Comparison of ENCODE assay signal across 14 cellular contexts in genomic region chr17:71970312-71970711, GRCh38.
DNase-seq lines count a peak whose midpoint lies in the region; ATAC-seq, FAIRE-seq and TF ChIP-seq lines count a peak whose summit lies in the region.
"Had no signal": no experiment of that assay in that cellular context is flagged by ENCODE, and none has a peak within 500 bp of the region (broad histone marks: within the 10 kb centered on the region; RNA-seq: fewer than 3 reads in every experiment).

No MANE protein-coding gene starts in this region.

- ATAC-seq in HG03095 (IDR thresholded peaks at IDR 0.05; ENCODE audit: unreplicated experiment) = peak; percentile 75
- ATAC-seq in GM12878 = peak; percentile 64
- no peak for ATAC-seq in GM18858 (IDR thresholded peaks at IDR 0.05; ENCODE audit: unreplicated experiment)

- H3K36me3 ChIP-seq in GM12878 (ENCODE audit: control insufficient read depth in 2 of 2, insufficient read depth in 2 of 2, low read length in 1 of 2) (no peaks in the 10 kb centered on the region), small intestine (ENCODE audit: control insufficient read depth in 2 of 2, insufficient read depth in 2 of 2, low read length in 2 of 2) (no peaks in the 10 kb centered on the region)

- WGBS in GM12878 (ENCODE audit: insufficient coverage, insufficient replicate concordance, low lambda C conversion rate, missing lambda C conversion rate) = 0% methylated on average over 1 of the region's 1 CpG
- WGBS in small intestine, 3 donors = 78 to 86% (median 86%) methylated on average over 1 of the region's 1 CpG

- intact Hi-C loops in GM12878 (cut with micrococcal nuclease; ENCODE audit: unreplicated experiment) = no loop called here

- no peak overlapping the region for H2AFZ ChIP-seq in GM12878 (ENCODE audit: control insufficient read depth, low read depth, low read length)

- TF ChIP-seq POLR2A in GM12878 (IDR thresholded peaks at IDR 0.05; ENCODE audit: low read depth, low read length) = no peak

- H3K4me3 ChIP-seq in GM12878 (no peak overlapping the region), small intestine (ENCODE audit: low read depth in 1 of 2, low read length in 2 of 2) (no peak overlapping the region)

- H3K9ac ChIP-seq in GM12878 (ENCODE audit: control insufficient read depth, insufficient read depth, low read length) = no peak overlapping the region

- H3K27me3 ChIP-seq in GM12878 (replicated peaks in 1 of 2; ENCODE audit: control insufficient read depth in 2 of 2, insufficient read depth in 2 of 2, low read length in 1 of 2) (no peaks in the 10 kb centered on the region), small intestine (ENCODE audit: control insufficient read depth in 2 of 2, insufficient read depth in 2 of 2, low read length in 2 of 2) (no peaks in the 10 kb centered on the region)

- CTCF ChIA-PET in GM12878 (lab: Yijun Ruan, JAX) = no interaction called here

- in situ Hi-C loops in GM12878 (cut with MboI) = no loop called here

- TF ChIP-seq RAD21 in GM12878 (IDR thresholded peaks at IDR 0.05; ENCODE audit: insufficient read depth, low read depth, low read length) = no peak

- no peaks in the 10 kb centered on the region for H4K20me1 ChIP-seq in GM12878 (ENCODE audit: control insufficient read depth, insufficient read depth)

- BruUV-seq in GM12878 (replicated peaks; lab: Mats Ljungman, UMichigan) = no TSS peak

- DNase-seq in DMS153 (lab: John Stamatoyannopoulos, UW) = peak; percentile 52
- no peak for DNase-seq in DMS153 treated with DMSO at 0.1 percent for 48 hours (lab: John Stamatoyannopoulos, UW; ENCODE audit: unreplicated experiment)
- DNase-seq in GM12878 (ENCODE audit: low read depth, low spot score) = no peak
- DNase-seq in renal cortical epithelial cell (ENCODE audit: low read depth) = peak; percentile 77
- DNase-seq in small intestine = no peak
- DNase-seq in GM03348 (ENCODE audit: low spot score) = no peak
- DNase-seq: activated naive CD8-positive, alpha-beta T cell treated with anti-CD3 and anti-CD28 coated beads for 36 hours; KBM-7; NCI-H2107 had no signal

- POLR2A ChIA-PET in GM12878 (lab: Charles Lee) = no interaction called here

- RAD21 ChIA-PET in GM12878 (lab: Charles Lee; ENCODE audit: unreplicated experiment) = no interaction called here

- H3K27ac ChIP-seq in GM12878 (ENCODE audit: control insufficient read depth, insufficient read depth) (no peak overlapping the region), small intestine (ENCODE audit: low read depth in 1 of 2, low read length in 1 of 2) (no peak overlapping the region)
- H3K27ac ChIP-seq: 22Rv1 had no signal

- H3K4me2 ChIP-seq in GM12878 (ENCODE audit: control insufficient read depth, insufficient read depth) = no peak overlapping the region

- no peak for TF ChIP-seq EP300 in GM12878 (IDR thresholded peaks at IDR 0.05; ENCODE audit: borderline replicate concordance in 1 of 2, control insufficient read depth in 1 of 2, low read depth in 2 of 2, low read length in 2 of 2)

- SMC1A ChIA-PET in GM12878 (lab: Charles Lee; ENCODE audit: uncharacterized antibody, unreplicated experiment) = interaction anchor here (1.2 kb wide), 1 partner anchor 151 kb away, joined by 3 read pairs; no protein-coding TSS in a partner anchor

- TF ChIP-seq CTCF in GM12878 (IDR thresholded peaks at IDR 0.05 in 2 of 3, conservative IDR thresholded peaks at IDR 0.05 in 1 of 3; ENCODE audit: control insufficient read depth in 2 of 3, extremely low read depth in 1 of 3, insufficient read depth in 1 of 3, low read depth in 3 of 3, low read length in 3 of 3) = no peak

- no peaks in the 10 kb centered on the region for H3K79me2 ChIP-seq in GM12878 (ENCODE audit: control insufficient read depth, insufficient read depth, low read length)

- peak; percentile 49 for FAIRE-seq in GM12878 (lab: Jason Lieb, UNC)
- no peak for FAIRE-seq in small intestine (lab: Jason Lieb, UNC)
- FAIRE-seq: D721Med, GM18507 had no signal

- H3K4me1 ChIP-seq in GM12878 (ENCODE audit: control insufficient read depth, insufficient read depth, low read length) = no peaks in the 10 kb centered on the region
- no peaks in the 10 kb centered on the region for H3K4me1 ChIP-seq in small intestine (ENCODE audit: control insufficient read depth in 2 of 2, insufficient read depth in 1 of 2, low read depth in 1 of 2, low read length in 1 of 2)

- H3K9me3 ChIP-seq in GM12878 (replicated peaks; ENCODE audit: control insufficient read depth, insufficient read depth, low read length) = no peaks in the 10 kb centered on the region
- no peaks in the 10 kb centered on the region for H3K9me3 ChIP-seq in small intestine (ENCODE audit: control insufficient read depth, low read depth)

TF ChIP-seq in GM12878, 131 proteins besides CTCF, POLR2A, EP300 and RAD21 (continues in another document):
- no peak for TF ChIP-seq PKNOX1 (IDR thresholded peaks at IDR 0.05)
- TF ChIP-seq ATF7 (IDR thresholded peaks at IDR 0.05; ENCODE audit: low read depth) = peak; percentile 64; the same call in 1 of the 2 replicates
- no peak for TF ChIP-seq ZZZ3 (IDR thresholded peaks at IDR 0.05; ENCODE audit: control insufficient read depth, insufficient read length, low read depth)
- no peak for TF ChIP-seq MYC (IDR thresholded peaks at IDR 0.05; ENCODE audit: insufficient read depth, insufficient read length, insufficient replicate concordance, low read length, severe bottlenecking)
- no peak for TF ChIP-seq ASH2L (IDR thresholded peaks at IDR 0.05; ENCODE audit: borderline replicate concordance, low read depth)
- no peak for TF ChIP-seq SRF (IDR thresholded peaks at IDR 0.05; ENCODE audit: low read depth in 2 of 2, low read length in 2 of 2)
- 0 out of 2 replicates have a peak, but pooled peaks have one; percentile 30 for TF ChIP-seq CREB1 (IDR thresholded peaks at IDR 0.05; ENCODE audit: low read depth)
- peak; percentile 49; the same call in 1 of the 2 replicates for TF ChIP-seq RUNX3 (IDR thresholded peaks at IDR 0.05; ENCODE audit: low read length)
- no peak for TF ChIP-seq ELK1 (IDR thresholded peaks at IDR 0.05; ENCODE audit: low read depth, low read length)
- no peak for TF ChIP-seq ZNF592 (IDR thresholded peaks at IDR 0.05)

Comparison
In these comparisons a context has a peak if more than half of its experiments do, and no peak if none do; other contexts are left out.
1. DNase-seq: peak in DMS153 (single experiment) and renal cortical epithelial cell (single experiment); none in DMS153 treated with DMSO at 0.1 percent for 48 hours (single experiment), GM12878 (single experiment), small intestine (single experiment) and GM03348 (single experiment).